ENCODE assay signal across 19 cellular contexts in the genomic region with DNA sequence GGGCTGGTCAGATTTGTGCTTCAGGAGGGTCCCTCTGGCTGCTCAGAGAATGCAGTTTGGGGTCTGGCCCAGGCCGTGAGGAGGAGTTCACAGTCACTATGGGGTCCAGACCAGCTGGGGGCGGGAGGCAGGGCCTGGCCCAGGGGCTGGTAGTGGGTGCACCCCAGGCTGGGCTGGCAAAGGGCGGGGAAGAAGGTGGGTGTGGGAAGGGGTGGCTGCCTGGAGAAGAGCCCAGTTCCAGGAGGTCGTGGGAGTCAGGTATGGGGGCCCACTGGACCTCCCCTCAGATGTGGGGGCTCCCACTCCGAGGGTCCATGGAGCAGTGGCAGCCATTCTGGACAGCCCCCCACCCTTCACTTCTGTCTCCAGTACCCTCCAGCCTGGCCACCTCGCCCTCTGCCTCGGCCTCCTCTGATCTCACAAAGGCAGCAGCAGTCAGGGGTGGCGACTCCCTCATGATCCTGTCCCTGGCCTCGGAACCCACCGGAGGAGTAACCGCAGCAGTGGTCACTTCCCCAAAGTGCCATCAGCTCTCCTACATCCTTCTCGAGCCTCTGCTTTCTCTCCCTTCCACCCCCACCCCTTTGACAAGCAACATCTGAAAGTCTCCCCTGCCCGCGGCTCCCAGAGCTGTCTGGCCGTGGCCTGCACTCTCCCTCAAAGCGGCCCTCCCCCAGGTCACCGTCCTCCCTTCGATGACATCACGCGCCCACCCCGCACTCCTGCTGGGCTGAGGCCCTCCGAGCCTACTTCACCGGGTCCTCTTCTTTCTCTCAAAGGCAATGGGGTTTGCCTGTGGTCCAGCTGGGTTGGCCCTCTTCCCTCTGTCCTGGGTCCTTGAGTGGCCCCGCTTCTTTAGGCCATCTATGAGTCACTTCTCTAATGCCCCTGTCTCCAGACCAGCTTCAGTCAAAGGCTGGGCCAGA. TPM values are rescaled to one million over a fixed set of nuclear protein-coding genes. Genes with fewer than 3 reads are reported as not detected.
A peak's percentile ranks its signal among the peaks of the same experiment; 100 is the strongest.
DNase-seq lines count a peak whose midpoint lies in the region; TF ChIP-seq lines count a peak whose summit lies in the region.
"Had no signal": no experiment of that assay in that cellular context is flagged by ENCODE, and none has a peak within 500 bp of the region (broad histone marks: within the 10 kb centered on the region; RNA-seq: fewer than 3 reads in every experiment).

No MANE protein-coding gene starts in this region.

- H3K4me1 ChIP-seq in H9 (ENCODE audit: insufficient read depth, low read length) = no peaks in the 10 kb centered on the region; the same call in 1 of the 2 replicates
- H3K4me1 ChIP-seq: parathyroid adenoma had no signal

- no peak overlapping the region for H2AK5ac ChIP-seq in H9 (ENCODE audit: insufficient read length, low read length)

- no peaks in the 10 kb centered on the region for H3K23me2 ChIP-seq in H9 (ENCODE audit: insufficient read length, low read depth, low read length, poor library complexity, severe bottlenecking)

- H4K91ac ChIP-seq in H9 (ENCODE audit: insufficient read length, low read depth, low read length) = no peak overlapping the region

- WGBS in H9 (ENCODE audit: extremely low coverage, insufficient read length, low lambda C conversion rate) = no CpG with 5 or more reads among the region's 24 CpGs

- peak overlapping the region in 2 of 3 experiments; percentile 73 to 92; a peak in 4 of 7 replicates for H3K27ac Mint-ChIP-seq in H9
- H3K27ac Mint-ChIP-seq in T-helper 2 cell treated with Interferon-gamma antibody and Interleukin-4, amounts not matched to agents 5 μg/mL and 100 μg/mL, for 36 hours = no peak overlapping the region
- H3K27ac Mint-ChIP-seq: activated naive CD4-positive, alpha-beta T cell treated with anti-CD3 and anti-CD28 coated beads, Interleukin-2, amount 50 U/mL, for 24 hours; effector memory CD8-positive, alpha-beta T cell had no signal

- H3K27me3 Mint-ChIP-seq in H9 (ENCODE audit: low read depth) = peaks cover 2% of the 10 kb centered on the region; the same call in 1 of the 2 replicates
- H3K27me3 Mint-ChIP-seq in T-helper 2 cell treated with Interferon-gamma antibody and Interleukin-4, amounts not matched to agents 5 μg/mL and 100 μg/mL, for 36 hours (ENCODE audit: low read depth) = peaks cover 17% of the 10 kb centered on the region

- H3K27ac ChIP-seq in H9 (ENCODE audit: insufficient read length, low read depth, low read length) = no peak overlapping the region
- H3K27ac ChIP-seq: BLaER1, parathyroid adenoma, thyroid gland had no signal

- no peak overlapping the region for H2AFZ ChIP-seq in H9 (ENCODE audit: low read length)
- H2AFZ ChIP-seq: parathyroid adenoma had no signal

- H3K4me3 ChIP-seq in NB4 (ENCODE audit: low read depth, low read length) (no peak overlapping the region), iPS-18c (ENCODE audit: insufficient read depth, low read depth, low read length) (peak overlapping the region; percentile 20; the same call in 1 of the 2 replicates), foreskin fibroblast (ENCODE audit: low read depth in 1 of 2, low read length in 2 of 2) (no peak overlapping the region)
- H3K4me3 ChIP-seq: BLaER1, thyroid gland had no signal

- H3K36me3 Mint-ChIP-seq in H9 (ENCODE audit: insufficient read depth in 1 of 3, low read depth in 3 of 3) = peaks cover 18 to 31% (median 23%) of the 10 kb centered on the region in 3 experiments
- no peaks in the 10 kb centered on the region for H3K36me3 Mint-ChIP-seq in T-helper 2 cell treated with Interferon-gamma antibody and Interleukin-4, amounts not matched to agents 5 μg/mL and 100 μg/mL, for 36 hours (ENCODE audit: low read depth)
- H3K36me3 Mint-ChIP-seq: activated naive CD4-positive, alpha-beta T cell treated with anti-CD3 and anti-CD28 coated beads, Interleukin-2, amount 50 U/mL, for 24 hours had no signal

- H3K79me1 ChIP-seq in H9 (ENCODE audit: insufficient read depth, low read depth, low read length, poor library complexity, severe bottlenecking) = no peaks in the 10 kb centered on the region

- H3K9me3 ChIP-seq in H9 (ENCODE audit: control insufficient read depth, low read depth, low read length) = peaks cover 6% of the 10 kb centered on the region
- H3K9me3 ChIP-seq in iPS-18c (ENCODE audit: control insufficient read depth, insufficient read depth, low read length) = peaks cover 5% of the 10 kb centered on the region
- H3K9me3 ChIP-seq: thyroid gland had no signal

- no peak for TF ChIP-seq CTCF in H9 (conservative IDR thresholded peaks at IDR 0.05)
- TF ChIP-seq CTCF in NB4 (IDR thresholded peaks at IDR 0.05; ENCODE audit: low read depth, low read length) = no peak
- no peak for TF ChIP-seq CTCF in foreskin fibroblast (IDR thresholded peaks at IDR 0.05; ENCODE audit: low read depth, low read length)

- H3K14ac ChIP-seq in H9 (ENCODE audit: insufficient read depth, low read length) = no peak overlapping the region

- no peak overlapping the region for H3T11ph ChIP-seq in H9 (ENCODE audit: low read length)

- peaks cover 43 to 54% of the 10 kb centered on the region in 2 experiments for H3K9me3 Mint-ChIP-seq in H9
- H3K9me3 Mint-ChIP-seq in T-helper 2 cell treated with Interferon-gamma antibody and Interleukin-4, amounts not matched to agents 5 μg/mL and 100 μg/mL, for 36 hours = no peaks in the 10 kb centered on the region
- H3K9me3 Mint-ChIP-seq: activated naive CD4-positive, alpha-beta T cell treated with anti-CD3 and anti-CD28 coated beads, Interleukin-2, amount 50 U/mL, for 24 hours; effector memory CD8-positive, alpha-beta T cell had no signal

- no peak overlapping the region for H4K5ac ChIP-seq in H9 (ENCODE audit: insufficient read length, low read depth, low read length)

- no peak for TF ChIP-seq POLR2A in NB4 (IDR thresholded peaks at IDR 0.05; ENCODE audit: extremely low read depth, insufficient read length)

- peaks cover 17 to 25% of the 10 kb centered on the region in 2 experiments for H3K4me1 Mint-ChIP-seq in H9
- H3K4me1 Mint-ChIP-seq in T-helper 2 cell treated with Interferon-gamma antibody and Interleukin-4, amounts not matched to agents 5 μg/mL and 100 μg/mL, for 36 hours (ENCODE audit: low read depth) = no peaks in the 10 kb centered on the region
- H3K4me1 Mint-ChIP-seq: activated naive CD4-positive, alpha-beta T cell treated with anti-CD3 and anti-CD28 coated beads, Interleukin-2, amount 50 U/mL, for 24 hours had no signal

- no peaks in the 10 kb centered on the region; the same call in 1 of the 2 replicates for H3K79me2 ChIP-seq in H9 (ENCODE audit: insufficient read depth, low read length)
- H3K79me2 ChIP-seq: parathyroid adenoma had no signal

- H3K18ac ChIP-seq in H9 (ENCODE audit: insufficient read length, low read depth, low read length) = peak overlapping the region; percentile 36

- H3K4me3 Mint-ChIP-seq in H9 = peak overlapping the region; percentile 50 to 69
- no peak overlapping the region for H3K4me3 Mint-ChIP-seq in T-helper 2 cell treated with Interferon-gamma antibody and Interleukin-4, amounts not matched to agents 5 μg/mL and 100 μg/mL, for 36 hours
- H3K4me3 Mint-ChIP-seq: activated naive CD4-positive, alpha-beta T cell treated with anti-CD3 and anti-CD28 coated beads, Interleukin-2, amount 50 U/mL, for 24 hours had no signal

- no peak overlapping the region for H2BK20ac ChIP-seq in H9 (ENCODE audit: low read depth, low read length, poor library complexity, severe bottlenecking)

- no peak overlapping the region for H2BK15ac ChIP-seq in H9 (ENCODE audit: low read depth, low read length)

- H2BK12ac ChIP-seq in H9 (ENCODE audit: insufficient read length, low read depth, low read length) = no peak overlapping the region

- H3K56ac ChIP-seq in H9 (ENCODE audit: insufficient read length, low read depth, low read length) = no peak overlapping the region

- H2BK120ac ChIP-seq in H9 (ENCODE audit: low read depth, low read length, poor library complexity, severe bottlenecking) = no peak overlapping the region

- H3K4me2 ChIP-seq in H9 (ENCODE audit: insufficient read depth, insufficient read length, low read length) = no peak overlapping the region

- H3K23ac ChIP-seq in H9 (ENCODE audit: insufficient read length, low read depth, low read length) = no peak overlapping the region

- H3K9ac ChIP-seq in H9 (ENCODE audit: extremely low read depth, insufficient read length, low read length) = no peak overlapping the region
- H3K9ac ChIP-seq: BLaER1, parathyroid adenoma had no signal

- H4K8ac ChIP-seq in H9 (replicated peaks; ENCODE audit: insufficient read length, low read depth, low read length) = no peak overlapping the region

- no peak overlapping the region for H3K4ac ChIP-seq in H9 (ENCODE audit: low read depth, low read length)

- DNase-seq in H9 (no peak), NB4 (ENCODE audit: low read depth) (peak; percentile 67), retina (peak; percentile 50), foreskin fibroblast (no peak), RKO (ENCODE audit: low spot score) (no peak)
- DNase-seq in T-helper 2 cell treated with Interferon-gamma antibody and Interleukin-4, amounts not matched to agents 5 μg/mL and 100 μg/mL, for 36 hours (ENCODE audit: low spot score) = no peak
- no peak for DNase-seq in activated CD4-positive, alpha-beta T cell treated with anti-CD3 and anti-CD28 coated beads, Interleukin-2, amount 50 U/mL, for 48 hours
- DNase-seq: activated CD4-positive, alpha-beta T cell treated with anti-CD3 and anti-CD28 coated beads for 1 hour; activated CD8-positive, alpha-beta memory T cell treated with anti-CD3 and anti-CD28 coated beads, Interleukin-2, amount 50 U/mL, for 48 hours; DND-41; effector memory CD8-positive, alpha-beta T cell; NCI-H1092; SW 1271 had no signal

- no peak overlapping the region for H2BK5ac ChIP-seq in H9 (ENCODE audit: insufficient read length, low read length)

- no peaks in the 10 kb centered on the region for H3K27me3 ChIP-seq in H9 (ENCODE audit: insufficient read depth, low read length)
- H3K27me3 ChIP-seq: thyroid gland had no signal

- peaks cover 5% of the 10 kb centered on the region for H4K20me1 ChIP-seq in H9 (ENCODE audit: control insufficient read depth, insufficient read depth, insufficient read length)

RNA-seq across cellular contexts. Expression of a gene that starts 1.7 kb away (rescaled TPM):
- 229 and 231 TPM in 2 replicates for total RNA-seq in H9 (2021)

RNA-seq across cellular contexts. Expression of a gene that starts 12.4 kb away (rescaled TPM):
- total RNA-seq in H9 (2021) = 26.2 and 26.8 TPM in 2 replicates

RNA-seq across cellular contexts. Expression of a gene that starts 38.2 kb away (rescaled TPM):
- total RNA-seq in H9 (2021) = 138 and 140 TPM in 2 replicates

RNA-seq across cellular contexts. Expression of a gene that starts 38.6 kb away (rescaled TPM):
- 10.2 and 11.1 TPM in 2 replicates for total RNA-seq in H9 (2021)

RNA-seq across cellular contexts. Expression of a gene that starts 39.0 kb away (rescaled TPM):
- total RNA-seq in H9 (2021) = 2.3 and 2.4 TPM in 2 replicates
- total RNA-seq: HT-29, thyroid gland had no signal

Comparison
In these comparisons a context has a peak if more than half of its experiments do, and no peak if none do; other contexts are left out.
1. DNase-seq: peak in NB4 (single experiment) and retina (single experiment); none in H9 (single experiment), T-helper 2 cell treated with Interferon-gamma antibody and Interleukin-4, amounts not matched to agents 5 μg/mL and 100 μg/mL, for 36 hours (single experiment), foreskin fibroblast (0 of 2), activated CD4-positive, alpha-beta T cell treated with anti-CD3 and anti-CD28 coated beads, Interleukin-2, amount 50 U/mL, for 48 hours (0 of 2) and RKO (single experiment).